23 cellular contexts compared by ENCODE assay signal in genomic region chr10:50544857-50545429, GRCh38.
DNase-seq lines count a peak whose midpoint lies in the region; ATAC-seq, FAIRE-seq and TF ChIP-seq lines count a peak whose summit lies in the region.
"Had no signal": no experiment of that assay in that cellular context is flagged by ENCODE, and none has a peak within 500 bp of the region (broad histone marks: within the 10 kb centered on the region; RNA-seq: fewer than 3 reads in every experiment).

No MANE protein-coding gene starts in this region.

- peak; percentile 26 to 31 for ATAC-seq in activated T-cell treated with anti-CD3 and anti-CD28 coated beads, Interleukin-2, amount 50 U/mL, for 72 hours (replicated peaks in 1 of 2)
- ATAC-seq in K562: peak; percentile 76
- ATAC-seq in stimulated activated effector memory CD8-positive, alpha-beta T cell treated with anti-CD3 and anti-CD28 coated beads, Interleukin-12 subunit alpha, Interleukin-12 subunit beta, amount 100 ng/mL, for 72 hours: peak; percentile 52

- H4K12ac ChIP-seq in trophoblast cell (ENCODE audit: low read depth, low read length): no peak overlapping the region

- CTCF ChIA-PET in K562 (lab: Yijun Ruan, JAX; ENCODE audit: low intra/inter-chr PET ratio): no interaction called here

- H3K27me3 ChIP-seq in HUES48 (ENCODE audit: control insufficient read depth, insufficient read depth, low read length) (no peaks in the 10 kb centered on the region), K562 (ENCODE audit: control insufficient read depth in 2 of 2, insufficient read depth in 2 of 2, low read length in 2 of 2) (no peaks in the 10 kb centered on the region), trophoblast cell (ENCODE audit: insufficient read depth, low read length) (no peaks in the 10 kb centered on the region)

- WGBS in K562 (ENCODE audit: insufficient coverage, low coverage, missing lambda C conversion rate): 28% methylated on average over 6 of the region's 6 CpGs
- WGBS in trophoblast cell (ENCODE audit: extremely low coverage, insufficient coverage, insufficient read length): no CpG with 5 or more reads among the region's 6 CpGs

- no peaks in the 10 kb centered on the region for H3K27me3 Mint-ChIP-seq in activated T-cell treated with anti-CD3 and anti-CD28 coated beads, Interleukin-2, amount 50 U/mL, for 72 hours (ENCODE audit: low read depth)
- H3K27me3 Mint-ChIP-seq: memory B cell had no signal

- H3K9ac ChIP-seq in HUES48 (ENCODE audit: low read depth, low read length): no peak overlapping the region
- peak overlapping the region; percentile 53 to 57; a peak in 3 of 4 replicates for H3K9ac ChIP-seq in K562 (ENCODE audit: insufficient read depth in 1 of 2, low read depth in 2 of 2, low read length in 2 of 2)
- no peak overlapping the region for H3K9ac ChIP-seq in trophoblast cell (ENCODE audit: low read length)

- H3K4me1 ChIP-seq in HUES48 (ENCODE audit: control insufficient read depth, insufficient read depth, low read length) (peaks cover 24% of the 10 kb centered on the region), K562 (replicated peaks in 1 of 2; ENCODE audit: control insufficient read depth in 2 of 2, insufficient read depth in 2 of 2, low read length in 2 of 2) (peaks cover 23 to 59% of the 10 kb centered on the region in 2 experiments), trophoblast cell (ENCODE audit: control insufficient read depth in 1 of 2, insufficient read depth in 2 of 2, low read length in 2 of 2) (no peaks in the 10 kb centered on the region)

- H4K91ac ChIP-seq in trophoblast cell (ENCODE audit: low read depth, low read length): no peak overlapping the region

- FAIRE-seq in K562 (lab: Jason Lieb, UNC): peak; percentile 79
- FAIRE-seq: TTC549 had no signal

- no peak overlapping the region for H3K18ac ChIP-seq in trophoblast cell (ENCODE audit: low read length)

- H3K14ac ChIP-seq in trophoblast cell (ENCODE audit: low read length): no peak overlapping the region

- H2AFZ ChIP-seq in K562 (ENCODE audit: low read depth, low read length) (peak overlapping the region; percentile 23), trophoblast cell (ENCODE audit: insufficient read depth, low read length, poor library complexity) (no peak overlapping the region)

- H3K27ac ChIP-seq in HUES48 (ENCODE audit: low read depth, low read length): peak overlapping the region; percentile 45
- H3K27ac ChIP-seq in K562 (ENCODE audit: extremely low read depth, low read depth, low read length): peak overlapping the region; percentile 73
- no peak overlapping the region for H3K27ac ChIP-seq in trophoblast cell (ENCODE audit: low read depth, low read length)
- H3K27ac ChIP-seq: C4-2B, epithelial cell of prostate, RWPE1 had no signal

- H3K9me3 Mint-ChIP-seq in activated T-cell treated with anti-CD3 and anti-CD28 coated beads, Interleukin-2, amount 50 U/mL, for 72 hours: peaks cover 6% of the 10 kb centered on the region in 2 donors
- peaks cover 3% of the 10 kb centered on the region for H3K9me3 Mint-ChIP-seq in stimulated activated effector memory CD8-positive, alpha-beta T cell treated with anti-CD3 and anti-CD28 coated beads, Interleukin-12 subunit alpha, Interleukin-12 subunit beta, amount 100 ng/mL, for 72 hours
- H3K9me3 Mint-ChIP-seq: memory B cell had no signal

- TF ChIP-seq CTCF in K562 (IDR thresholded peaks at IDR 0.05 in 2 of 3, conservative IDR thresholded peaks at IDR 0.05 in 1 of 3; ENCODE audit: insufficient read depth in 2 of 3, low read depth in 1 of 3, low read length in 3 of 3): no peak

- no peak overlapping the region for H2BK120ac ChIP-seq in trophoblast cell (ENCODE audit: insufficient read depth, low read length, poor library complexity)

- H3K4ac ChIP-seq in trophoblast cell (ENCODE audit: low read depth, low read length): no peak overlapping the region

- H2BK12ac ChIP-seq in trophoblast cell (ENCODE audit: low read length): no peak overlapping the region

- H3K27ac Mint-ChIP-seq in activated T-cell treated with anti-CD3 and anti-CD28 coated beads, Interleukin-2, amount 50 U/mL, for 72 hours: peak overlapping the region; percentile 53
- H3K27ac Mint-ChIP-seq in stimulated activated effector memory CD8-positive, alpha-beta T cell treated with anti-CD3 and anti-CD28 coated beads, Interleukin-12 subunit alpha, Interleukin-12 subunit beta, amount 100 ng/mL, for 72 hours: peak overlapping the region; percentile 53
- H3K27ac Mint-ChIP-seq: memory B cell, nephron had no signal

- H3K4me1 Mint-ChIP-seq in activated T-cell treated with anti-CD3 and anti-CD28 coated beads, Interleukin-2, amount 50 U/mL, for 72 hours (ENCODE audit: low read depth): peaks cover 62% of the 10 kb centered on the region
- peaks cover 52% of the 10 kb centered on the region for H3K4me1 Mint-ChIP-seq in stimulated activated effector memory CD8-positive, alpha-beta T cell treated with anti-CD3 and anti-CD28 coated beads, Interleukin-12 subunit alpha, Interleukin-12 subunit beta, amount 100 ng/mL, for 72 hours

- H4K20me1 ChIP-seq in K562 (replicated peaks; ENCODE audit: control insufficient read depth, insufficient read depth, low read length): no peaks in the 10 kb centered on the region

- POLR2A ChIA-PET in K562 (lab: Yijun Ruan, JAX): interaction anchor here (0.6 to 3.1 kb wide), 11 partner anchors 9 to 538 kb away, joined by 3 to 16 read pairs (median 4); partner anchors contain the start of gene SGMS1

- DNase-seq in activated T-cell treated with anti-CD3 and anti-CD28 coated beads, Interleukin-2, amount 50 U/mL, for 72 hours: no peak
- no peak for DNase-seq in activated T-cell treated with anti-CD3 and anti-CD28 coated beads, Interleukin-2, amount 50 U/mL, for 48 hours
- DNase-seq in K562 (ENCODE audit: extremely low read depth in 1 of 4, low spot score in 3 of 4): peak in 2 of 4 experiments; percentile 54 to 70
- DNase-seq in stimulated activated effector memory CD8-positive, alpha-beta T cell treated with anti-CD3 and anti-CD28 coated beads, Interleukin-12 subunit alpha, Interleukin-12 subunit beta, amount 100 ng/mL, for 72 hours (ENCODE audit: low spot score in 2 of 2): no peak
- DNase-seq in NCI-H226: no peak
- no peak for DNase-seq in inferior parietal cortex (ENCODE audit: extremely low spot score)
- no peak for DNase-seq in trophoblast cell
- DNase-seq: activated CD4-positive, alpha-beta T cell treated with anti-CD3 and anti-CD28 coated beads, Interleukin-2, amount 50 U/mL, for 1 hour; dermis blood vessel endothelial cell; DMS53; foreskin melanocyte; Karpas-422; NCI-H1048; NCI-H2029; NCI-H510A; stimulated activated CD4-positive, alpha-beta T cell treated with anti-CD3 and anti-CD28 coated beads, Interleukin-2, amount 100 ng/mL, for 24 hours had no signal

- H2BK5ac ChIP-seq in trophoblast cell (ENCODE audit: low read depth, low read length, poor library complexity): no peak overlapping the region

- intact Hi-C loops in K562 (cut with micrococcal nuclease): no loop called here

- no peaks in the 10 kb centered on the region for H3K9me3 ChIP-seq in HUES48 (ENCODE audit: control insufficient read depth, insufficient read depth, low read length)
- H3K9me3 ChIP-seq in K562 (replicated peaks; ENCODE audit: control insufficient read depth, insufficient read depth, low read depth, low read length): no peaks in the 10 kb centered on the region
- H3K9me3 ChIP-seq in trophoblast cell (ENCODE audit: insufficient read depth, low read depth, low read length): no peaks in the 10 kb centered on the region

- H3K36me3 Mint-ChIP-seq in activated T-cell treated with anti-CD3 and anti-CD28 coated beads, Interleukin-2, amount 50 U/mL, for 72 hours (ENCODE audit: insufficient read depth in 2 of 2): peaks cover 4 to 12% of the 10 kb centered on the region in 2 donors
- peaks cover 4% of the 10 kb centered on the region for H3K36me3 Mint-ChIP-seq in stimulated activated effector memory CD8-positive, alpha-beta T cell treated with anti-CD3 and anti-CD28 coated beads, Interleukin-12 subunit alpha, Interleukin-12 subunit beta, amount 100 ng/mL, for 72 hours

- TF ChIP-seq EP300 in K562 (IDR thresholded peaks at IDR 0.05; ENCODE audit: low read length): no peak

- H3K4me3 ChIP-seq in HUES48 (ENCODE audit: low read depth, low read length) (no peak overlapping the region), K562 (no peak overlapping the region), trophoblast cell (ENCODE audit: low read depth, low read length) (no peak overlapping the region)

- no peak overlapping the region for H2AK5ac ChIP-seq in trophoblast cell (ENCODE audit: low read length)

- no peak for TF ChIP-seq POLR2A in K562 (conservative IDR thresholded peaks at IDR 0.05)

- BruUV-seq in K562 (replicated peaks; lab: Mats Ljungman, UMichigan): no TSS peak

- H4K8ac ChIP-seq in trophoblast cell (ENCODE audit: low read depth, low read length): no peak overlapping the region

- in situ Hi-C loops in K562 (cut with MboI): no loop called here

- H3K4me3 Mint-ChIP-seq in activated T-cell treated with anti-CD3 and anti-CD28 coated beads, Interleukin-2, amount 50 U/mL, for 72 hours: peak overlapping the region in 1 of 2 donors; percentile 24
- no peak overlapping the region for H3K4me3 Mint-ChIP-seq in stimulated activated effector memory CD8-positive, alpha-beta T cell treated with anti-CD3 and anti-CD28 coated beads, Interleukin-12 subunit alpha, Interleukin-12 subunit beta, amount 100 ng/mL, for 72 hours
- H3K4me3 Mint-ChIP-seq: memory B cell, nephron had no signal

- TF ChIP-seq RAD21 in K562 (CRISPR knock-in tag; conservative IDR thresholded peaks at IDR 0.05 in 1 of 2, IDR thresholded peaks at IDR 0.05 in 1 of 2): no peak

- H3K36me3 ChIP-seq in HUES48 (ENCODE audit: control insufficient read depth, insufficient read depth, low read length): no peaks in the 10 kb centered on the region
- H3K36me3 ChIP-seq in K562 (ENCODE audit: control insufficient read depth, insufficient read depth, low read length): no peaks in the 10 kb centered on the region; the same call in 2 of the 3 replicates
- no peaks in the 10 kb centered on the region for H3K36me3 ChIP-seq in trophoblast cell (ENCODE audit: control insufficient read depth in 1 of 2, insufficient read depth in 2 of 2, low read length in 2 of 2)

- H3K79me1 ChIP-seq in trophoblast cell (ENCODE audit: low read length): no peaks in the 10 kb centered on the region

- no peaks in the 10 kb centered on the region for H3K9me1 ChIP-seq in K562 (ENCODE audit: control insufficient read depth, insufficient read depth, low read length)

- H3K79me2 ChIP-seq in K562 (ENCODE audit: control insufficient read depth, insufficient read depth, low read length) (peaks cover 99% of the 10 kb centered on the region), trophoblast cell (ENCODE audit: control insufficient read depth, insufficient read depth, low read length, poor library complexity) (no peaks in the 10 kb centered on the region)

- H3K4me2 ChIP-seq in K562 (ENCODE audit: insufficient read depth, low read length): peak overlapping the region; percentile 53
- no peak overlapping the region for H3K4me2 ChIP-seq in trophoblast cell (ENCODE audit: low read length)

- no peak overlapping the region for H3K23ac ChIP-seq in trophoblast cell (ENCODE audit: low read length)

TF ChIP-seq in K562, 482 proteins besides CTCF, POLR2A, EP300 and RAD21 (continues in another document):
- TF ChIP-seq ARID1B (IDR thresholded peaks at IDR 0.05) (no peak), ZFP1 (CRISPR knock-in tag; IDR thresholded peaks at IDR 0.05) (no peak), HDAC6 (IDR thresholded peaks at IDR 0.05; ENCODE audit: low read depth, low read length) (no peak), CREB1 (IDR thresholded peaks at IDR 0.05) (no peak), CREB1 (CRISPR knock-in tag; IDR thresholded peaks at IDR 0.05) (no peak)

Comparison
In these comparisons a context has a peak if more than half of its experiments do, and no peak if none do; other contexts are left out.
1. H3K9ac ChIP-seq: peak in K562 (2 of 2); none in HUES48 (single experiment) and trophoblast cell (single experiment).
2. Peak in every context shown above with its lines, with median percentiles within 50 percentile points of each other: ATAC-seq.